In the genomic region with DNA sequence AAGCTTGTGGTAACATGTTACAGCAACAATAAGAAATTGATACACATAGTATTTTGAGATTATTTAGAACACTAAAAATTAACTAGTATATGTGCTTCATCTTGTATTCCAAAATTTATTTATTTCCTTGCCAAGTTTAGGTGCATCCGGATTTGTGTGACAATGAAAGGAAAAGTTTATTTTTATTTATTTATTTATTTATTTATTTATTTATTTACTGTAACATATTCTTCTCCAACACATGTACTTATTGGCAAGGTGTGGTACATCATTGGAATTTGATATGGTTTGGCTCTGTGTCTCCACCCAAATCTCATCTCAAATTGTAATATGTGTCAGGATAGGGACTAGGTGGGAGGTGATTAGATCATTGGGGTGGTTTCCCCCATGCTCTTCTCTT, we compare ENCODE assay signal across 1 cellular context.
TF ChIP-seq lines count a peak whose summit lies in the region.

No MANE protein-coding gene starts in this region.

TF ChIP-seq in HEK293, 187 proteins besides CTCF, POLR2A, EP300 and RAD21 (continued from another document):
- TF ChIP-seq, protein P1, sequence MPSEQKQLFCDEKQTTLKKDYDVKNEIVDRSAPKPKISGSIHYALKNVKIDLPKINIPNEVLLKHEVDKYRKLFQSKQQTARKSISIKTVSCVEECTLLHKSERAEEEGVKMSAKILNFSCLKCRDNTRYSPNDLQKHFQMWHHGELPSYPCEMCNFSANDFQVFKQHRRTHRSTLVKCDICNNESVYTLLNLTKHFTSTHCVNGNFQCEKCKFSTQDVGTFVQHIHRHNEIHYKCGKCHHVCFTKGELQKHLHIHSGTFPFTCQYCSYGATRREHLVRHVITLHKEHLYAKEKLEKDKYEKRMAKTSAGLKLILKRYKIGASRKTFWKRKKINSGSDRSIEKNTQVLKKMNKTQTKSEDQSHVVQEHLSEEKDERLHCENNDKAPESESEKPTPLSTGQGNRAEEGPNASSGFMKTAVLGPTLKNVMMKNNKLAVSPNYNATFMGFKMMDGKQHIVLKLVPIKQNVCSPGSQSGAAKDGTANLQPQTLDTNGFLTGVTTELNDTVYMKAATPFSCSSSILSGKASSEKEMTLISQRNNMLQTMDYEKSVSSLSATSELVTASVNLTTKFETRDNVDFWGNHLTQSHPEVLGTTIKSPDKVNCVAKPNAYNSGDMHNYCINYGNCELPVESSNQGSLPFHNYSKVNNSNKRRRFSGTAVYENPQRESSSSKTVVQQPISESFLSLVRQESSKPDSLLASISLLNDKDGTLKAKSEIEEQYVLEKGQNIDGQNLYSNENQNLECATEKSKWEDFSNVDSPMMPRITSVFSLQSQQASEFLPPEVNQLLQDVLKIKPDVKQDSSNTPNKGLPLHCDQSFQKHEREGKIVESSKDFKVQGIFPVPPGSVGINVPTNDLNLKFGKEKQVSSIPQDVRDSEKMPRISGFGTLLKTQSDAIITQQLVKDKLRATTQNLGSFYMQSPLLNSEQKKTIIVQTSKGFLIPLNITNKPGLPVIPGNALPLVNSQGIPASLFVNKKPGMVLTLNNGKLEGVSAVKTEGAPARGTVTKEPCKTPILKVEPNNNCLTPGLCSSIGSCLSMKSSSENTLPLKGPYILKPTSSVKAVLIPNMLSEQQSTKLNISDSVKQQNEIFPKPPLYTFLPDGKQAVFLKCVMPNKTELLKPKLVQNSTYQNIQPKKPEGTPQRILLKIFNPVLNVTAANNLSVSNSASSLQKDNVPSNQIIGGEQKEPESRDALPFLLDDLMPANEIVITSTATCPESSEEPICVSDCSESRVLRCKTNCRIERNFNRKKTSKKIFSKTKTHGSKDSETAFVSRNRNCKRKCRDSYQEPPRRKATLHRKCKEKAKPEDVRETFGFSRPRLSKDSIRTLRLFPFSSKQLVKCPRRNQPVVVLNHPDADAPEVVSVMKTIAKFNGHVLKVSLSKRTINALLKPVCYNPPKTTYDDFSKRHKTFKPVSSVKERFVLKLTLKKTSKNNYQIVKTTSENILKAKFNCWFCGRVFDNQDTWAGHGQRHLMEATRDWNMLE (tag by site-specific recombination; conservative IDR thresholded peaks at IDR 0.05; ENCODE audit: low read depth), result peak; percentile 65
- TF ChIP-seq ZNF555 (tag by site-specific recombination; conservative IDR thresholded peaks at IDR 0.05) (peak; percentile 50), ZNF211 (tag by site-specific recombination; IDR thresholded peaks at IDR 0.05; ENCODE audit: low read depth) (no peak), ZXDB (tag by site-specific recombination; IDR thresholded peaks at IDR 0.05) (0 out of 2 replicates have a peak, but pooled peaks have one; percentile 23), ZNF837 (tag by site-specific recombination; IDR thresholded peaks at IDR 0.05) (no peak), OSR2 (tag by site-specific recombination; IDR thresholded peaks at IDR 0.05) (no peak), BCL11A (tag by site-specific recombination; IDR thresholded peaks at IDR 0.05; ENCODE audit: low read depth) (no peak), ZNF426 (tag by site-specific recombination; IDR thresholded peaks at IDR 0.05) (peak; percentile 59)
TF ChIP-seq in HEK293: peak in this region for 7.
